Comparison of ENCODE assay signal across 8 cellular contexts in genomic region chr6:40308533-40309306, GRCh38.
DNase-seq lines count a peak whose midpoint lies in the region; ATAC-seq and TF ChIP-seq lines count a peak whose summit lies in the region.

No MANE protein-coding gene starts in this region.

- no peak overlapping the region for H3K27ac ChIP-seq in dorsolateral prefrontal cortex

- DNase-seq in SIG-M5 treated with dmso at 0.1 percent for 504 hours (lab: John Stamatoyannopoulos, UW; ENCODE audit: unreplicated experiment) (peak; percentile 1), SIG-M5 (lab: John Stamatoyannopoulos, UW) (no peak), NCI-H1694 treated with DMSO at 0.1 percent for 48 hours (lab: John Stamatoyannopoulos, UW) (peak; percentile 53), dorsolateral prefrontal cortex (peak in 5 of 10 donors; percentile 48 to 70 (median 57)), lung microvascular endothelial cell (ENCODE audit: low read depth in 2 of 2) (peak; percentile 45 to 60)
- peak; percentile 12 to 50 for DNase-seq in activated CD4-positive, alpha-beta T cell treated with anti-CD3 and anti-CD28 coated beads for 4 hours
- peak; percentile 36 to 80 for DNase-seq in stimulated activated effector memory CD8-positive, alpha-beta T cell treated with anti-CD3 and anti-CD28 coated beads, Interleukin-12 subunit alpha, Interleukin-12 subunit beta, amount 100 ng/mL, for 72 hours (ENCODE audit: low spot score in 2 of 2)

- TF ChIP-seq CTCF in dorsolateral prefrontal cortex (IDR thresholded peaks at IDR 0.05 in 54 of 56, conservative IDR thresholded peaks at IDR 0.05 in 2 of 56; ENCODE audit: low read depth in 1 of 56, partially characterized antibody in 56 of 56) = peak; percentile 62 to 97 (median 87)

- intact Hi-C loops in dorsolateral prefrontal cortex (cut with DNase I) = loop anchor here (5.0 kb wide), 3 partner anchors 321 to 946 kb away; no protein-coding TSS in a partner anchor

- H3K4me3 Mint-ChIP-seq in stimulated activated effector memory CD8-positive, alpha-beta T cell treated with anti-CD3 and anti-CD28 coated beads, Interleukin-12 subunit alpha, Interleukin-12 subunit beta, amount 100 ng/mL, for 72 hours = no peak overlapping the region

- H3K27me3 ChIP-seq in dorsolateral prefrontal cortex = no peaks in the 10 kb centered on the region

- H3K4me1 Mint-ChIP-seq in stimulated activated effector memory CD8-positive, alpha-beta T cell treated with anti-CD3 and anti-CD28 coated beads, Interleukin-12 subunit alpha, Interleukin-12 subunit beta, amount 100 ng/mL, for 72 hours = peaks cover 5% of the 10 kb centered on the region

- H3K9me3 Mint-ChIP-seq in stimulated activated effector memory CD8-positive, alpha-beta T cell treated with anti-CD3 and anti-CD28 coated beads, Interleukin-12 subunit alpha, Interleukin-12 subunit beta, amount 100 ng/mL, for 72 hours = peaks cover 3% of the 10 kb centered on the region

- peak overlapping the region in 1 of 59 donors; percentile 27 for H3K4me3 ChIP-seq in dorsolateral prefrontal cortex

- H3K27ac Mint-ChIP-seq in stimulated activated effector memory CD8-positive, alpha-beta T cell treated with anti-CD3 and anti-CD28 coated beads, Interleukin-12 subunit alpha, Interleukin-12 subunit beta, amount 100 ng/mL, for 72 hours = no peak overlapping the region

- peak; percentile 47 for ATAC-seq in stimulated activated effector memory CD8-positive, alpha-beta T cell treated with anti-CD3 and anti-CD28 coated beads, Interleukin-12 subunit alpha, Interleukin-12 subunit beta, amount 100 ng/mL, for 72 hours
- ATAC-seq in GM21723 (IDR thresholded peaks at IDR 0.05; ENCODE audit: unreplicated experiment) = no peak

- H3K36me3 Mint-ChIP-seq in stimulated activated effector memory CD8-positive, alpha-beta T cell treated with anti-CD3 and anti-CD28 coated beads, Interleukin-12 subunit alpha, Interleukin-12 subunit beta, amount 100 ng/mL, for 72 hours = no peaks in the 10 kb centered on the region
